In the genomic region with DNA sequence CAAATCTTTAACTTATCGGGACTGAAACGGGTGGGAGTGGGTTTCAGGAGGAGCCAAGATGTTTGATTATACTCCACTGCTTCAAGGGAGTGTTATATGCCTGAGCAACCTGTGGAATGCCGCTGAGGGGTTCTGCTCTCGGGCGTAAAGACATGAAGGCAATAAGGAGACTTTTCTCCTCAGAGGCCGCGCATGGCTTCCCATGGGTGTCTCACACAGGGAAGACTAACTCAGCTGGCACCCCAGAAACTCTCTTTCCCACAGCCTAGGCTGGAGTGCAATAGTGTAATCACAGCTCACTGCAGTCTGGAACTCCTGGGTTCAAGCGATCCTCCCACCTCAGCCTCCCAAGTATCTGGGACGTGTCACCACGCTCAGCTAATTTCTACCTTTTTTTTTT, we compare ENCODE assay signal across 19 cellular contexts. TPM values are rescaled to one million over a fixed set of nuclear protein-coding genes. Genes with fewer than 3 reads are reported as not detected.
DNase-seq lines count a peak whose midpoint lies in the region; ATAC-seq and TF ChIP-seq lines count a peak whose summit lies in the region.
"Had no signal": no experiment of that assay in that cellular context is flagged by ENCODE, and none has a peak within 500 bp of the region (broad histone marks: within the 10 kb centered on the region; RNA-seq: fewer than 3 reads in every experiment).

No MANE protein-coding gene starts in this region.

- H3K27ac Mint-ChIP-seq in naive thymus-derived CD8-positive, alpha-beta T cell = no peak overlapping the region
- H3K27ac Mint-ChIP-seq: CD14-positive monocyte had no signal

- H3K9me3 Mint-ChIP-seq in naive thymus-derived CD8-positive, alpha-beta T cell = peaks cover 0 to 20% (median 10%) of the 10 kb centered on the region in 9 donors

- POLR2A ChIA-PET in naive thymus-derived CD8-positive, alpha-beta T cell (lab: Charles Lee) = no interaction called here

- DNase-seq in Caki2 (ENCODE audit: low read depth) (peak; percentile 11), epithelial cell of proximal tubule (ENCODE audit: low read depth) (peak; percentile 56), left kidney (ENCODE audit: low read depth, low spot score) (peak; percentile 75), renal cortical epithelial cell (ENCODE audit: low read depth) (peak; percentile 53)
- no peak for DNase-seq in naive thymus-derived CD8-positive, alpha-beta T cell
- DNase-seq: Caco-2; CD8-positive, alpha-beta memory T cell; GM23248; H7; IMR-90 had no signal

- no peak for ATAC-seq in naive thymus-derived CD8-positive, alpha-beta T cell
- no peak for ATAC-seq in HG02870 (IDR thresholded peaks at IDR 0.05; ENCODE audit: unreplicated experiment)
- no peak for ATAC-seq in GM18498 (IDR thresholded peaks at IDR 0.05; ENCODE audit: unreplicated experiment)
- ATAC-seq: A549, GM12878 had no signal

- peaks cover 0 to 14% (median 10%) of the 10 kb centered on the region in 3 donors for H3K36me3 Mint-ChIP-seq in naive thymus-derived CD8-positive, alpha-beta T cell
- H3K36me3 Mint-ChIP-seq: CD14-positive monocyte had no signal

- in situ Hi-C loops in Caki2 (cut with HindIII; ENCODE audit: low pct_unique_long_range_greater_than_20kb, low sequenced_read_pairs) = no loop called here

- TF ChIP-seq CTCF in epithelial cell of proximal tubule (conservative IDR thresholded peaks at IDR 0.05; ENCODE audit: low read depth, low read length) = no peak

- H3K4me1 Mint-ChIP-seq in naive thymus-derived CD8-positive, alpha-beta T cell = peaks cover 0 to 5% (median 2%) of the 10 kb centered on the region in 4 donors
- H3K4me1 Mint-ChIP-seq: CD14-positive monocyte had no signal

- peaks cover 19 to 52% (median 43%) of the 10 kb centered on the region in 5 donors for H3K27me3 Mint-ChIP-seq in naive thymus-derived CD8-positive, alpha-beta T cell

- no peak overlapping the region for H3K4me3 ChIP-seq in epithelial cell of proximal tubule (ENCODE audit: low read depth, low read length)
- H3K4me3 ChIP-seq: A549, GM12878, GM23248 had no signal

- no peak overlapping the region for H3K4me3 Mint-ChIP-seq in naive thymus-derived CD8-positive, alpha-beta T cell
- H3K4me3 Mint-ChIP-seq: CD8-positive, alpha-beta memory T cell had no signal

RNA-seq across cellular contexts. Expression of gene C20orf141, which starts 5.1 kb away (rescaled TPM):
- total RNA-seq in Caki2 (2014; rRNA removed; shearing (Covaris generic); ENCODE audit: low replicate concordance) = not detected in 2 replicates
- total RNA-seq in epithelial cell of proximal tubule = 1.1 TPM in 1 of 2 replicates, not detected in the other
- total RNA-seq in renal cortical epithelial cell = not detected in 2 replicates
- not detected for total RNA-seq in naive thymus-derived CD8-positive, alpha-beta T cell
- not detected for polyA plus RNA-seq in naive thymus-derived CD8-positive, alpha-beta T cell
- total RNA-seq: Caco-2; CD8-positive, alpha-beta memory T cell; Daoy; G401; GM12878; GM23248; H7; HT-29 had no signal
- polyA plus RNA-seq: CD14-positive monocyte; CD8-positive, alpha-beta memory T cell; GM12878; GM23248 had no signal

RNA-seq across cellular contexts. Expression of gene TMEM239, which starts 6.5 kb away (rescaled TPM):
- not detected in 2 replicates for total RNA-seq in Caki2 (2014; rRNA removed; shearing (Covaris generic); ENCODE audit: low replicate concordance)
- total RNA-seq in epithelial cell of proximal tubule = not detected in 2 replicates
- total RNA-seq in renal cortical epithelial cell = not detected in 2 replicates
- total RNA-seq in naive thymus-derived CD8-positive, alpha-beta T cell = not detected
- polyA plus RNA-seq in naive thymus-derived CD8-positive, alpha-beta T cell = not detected
- total RNA-seq: Caco-2; CD8-positive, alpha-beta memory T cell; Daoy; G401; GM12878; GM23248; H7; HT-29; IMR-90 had no signal
- polyA plus RNA-seq: A549; BJ; CD14-positive monocyte; CD8-positive, alpha-beta memory T cell; GM12878; GM23248 had no signal

RNA-seq across cellular contexts. Expression of gene CPXM1, which starts 9.3 kb away (rescaled TPM):
- not detected in 2 replicates for total RNA-seq in Caki2 (2014; rRNA removed; shearing (Covaris generic); ENCODE audit: low replicate concordance)
- total RNA-seq in epithelial cell of proximal tubule = 38.1 and 39.6 TPM in 2 replicates
- total RNA-seq in renal cortical epithelial cell = 0.17 and 0.20 TPM in 2 replicates
- under 1 TPM in 1 of 2 experiments, not detected in 1; 0.39 TPM for total RNA-seq in naive thymus-derived CD8-positive, alpha-beta T cell
- under 1 TPM; 0.27 to 0.56 (median 0.31) TPM for polyA plus RNA-seq in naive thymus-derived CD8-positive, alpha-beta T cell
- total RNA-seq: Caco-2, GM23248, HT-29 had no signal
- polyA plus RNA-seq: A549; CD14-positive monocyte; CD8-positive, alpha-beta memory T cell had no signal

RNA-seq across cellular contexts. Expression of gene PCED1A, which starts 30.8 kb away (rescaled TPM):
- total RNA-seq in Caki2 (2014; rRNA removed; shearing (Covaris generic); ENCODE audit: low replicate concordance) = 31.8 and 37.3 TPM in 2 replicates
- total RNA-seq in epithelial cell of proximal tubule (12.2 and 37.5 TPM in 2 replicates), renal cortical epithelial cell (19.4 and 33.5 TPM in 2 replicates)
- total RNA-seq in naive thymus-derived CD8-positive, alpha-beta T cell = 100 to 1,000 TPM in 1 of 2 experiments, 10 to 100 TPM in 1; 89.5 to 101 TPM
- polyA plus RNA-seq in naive thymus-derived CD8-positive, alpha-beta T cell = 10 to 100 TPM; 21.9 to 29.6 (median 23.6) TPM

RNA-seq across cellular contexts. Expression of gene VPS16, which starts 30.9 kb away (rescaled TPM):
- 47.5 and 50.6 TPM in 2 replicates for total RNA-seq in Caki2 (2014; rRNA removed; shearing (Covaris generic); ENCODE audit: low replicate concordance)
- total RNA-seq in epithelial cell of proximal tubule = 18.1 and 19.2 TPM in 2 replicates
- 43.8 and 46.0 TPM in 2 replicates for total RNA-seq in renal cortical epithelial cell
- total RNA-seq in naive thymus-derived CD8-positive, alpha-beta T cell = 10 to 100 TPM; 57.6 to 57.8 TPM
- 10 to 100 TPM; 34.6 to 40.6 (median 39.3) TPM for polyA plus RNA-seq in naive thymus-derived CD8-positive, alpha-beta T cell

Comparison
In these comparisons a context has a peak if more than half of its experiments do, and no peak if none do; other contexts are left out.
1. DNase-seq: peak in Caki2 (single experiment), epithelial cell of proximal tubule (single experiment), left kidney (single experiment) and renal cortical epithelial cell (single experiment); none in naive thymus-derived CD8-positive, alpha-beta T cell (0 of 10).
2. RNA of gene CPXM1, which starts 9.3 kb away (total RNA-seq): 38.1 to 39.6 TPM in epithelial cell of proximal tubule; 0.39 TPM in naive thymus-derived CD8-positive, alpha-beta T cell, 0.17 to 0.20 TPM in renal cortical epithelial cell and not detected in Caki2; every median in the first group is over 10 times any median in the second.